8 cellular contexts compared by ENCODE assay signal in the genomic region with DNA sequence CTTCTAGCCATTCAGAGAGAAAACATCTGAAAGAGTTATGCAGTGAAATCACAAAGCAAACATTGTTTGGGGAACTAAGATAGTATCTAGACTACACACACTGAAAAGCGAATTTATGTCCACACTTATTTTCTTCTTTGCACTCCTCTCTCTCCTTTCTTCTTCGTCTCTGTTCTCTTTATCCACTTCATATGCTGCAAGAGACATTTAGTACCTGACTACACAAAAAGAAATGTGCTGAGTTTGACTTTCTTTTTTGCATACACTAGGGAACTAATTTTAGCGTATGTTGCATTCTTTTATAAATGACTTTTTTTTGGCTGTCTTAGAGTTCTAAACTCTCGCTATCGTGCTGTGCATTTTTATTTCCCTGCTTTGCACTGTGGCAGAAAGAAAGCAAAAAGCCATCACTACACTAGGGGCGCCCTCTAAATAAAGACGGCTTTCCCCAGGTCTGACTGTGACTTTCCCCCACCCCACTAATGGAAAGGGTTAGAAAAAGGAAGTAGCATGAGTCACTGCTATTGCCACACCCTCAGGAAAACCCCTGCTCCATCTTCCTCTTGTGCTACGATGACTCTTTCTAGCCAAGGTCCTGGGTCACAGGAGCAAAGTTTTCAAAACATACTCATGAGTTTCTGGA.
DNase-seq lines count a peak whose midpoint lies in the region; ATAC-seq and TF ChIP-seq lines count a peak whose summit lies in the region.

No MANE protein-coding gene starts in this region.

- H3K36me3 ChIP-seq in adrenal gland (replicated peaks in 1 of 2) = no peaks in the 10 kb centered on the region

- peak; percentile 10 to 49 (median 42) for TF ChIP-seq CTCF in adrenal gland (IDR thresholded peaks at IDR 0.05)

- peak overlapping the region in 1 of 4 donors; percentile 36 for H3K4me3 ChIP-seq in adrenal gland

- intact Hi-C loops in adrenal gland (cut with DNase I) = no loop called here

- H3K9me3 ChIP-seq in adrenal gland (replicated peaks in 1 of 3) = peaks cover 0 to 9% (median 5%) of the 10 kb centered on the region in 3 donors

- no peak for TF ChIP-seq POLR2A in adrenal gland (IDR thresholded peaks at IDR 0.05)

- peak overlapping the region in 4 of 5 donors; percentile 34 to 68 (median 46) for H3K27ac ChIP-seq in adrenal gland

- no peaks in the 10 kb centered on the region for H3K27me3 ChIP-seq in adrenal gland

- DNase-seq in CD1c-positive myeloid dendritic cell (ENCODE audit: extremely low spot score) (peak; percentile 97), T follicular helper cell (ENCODE audit: low read depth) (peak; percentile 32), adrenal gland (peak; percentile 62 to 89 (median 82)), iPS-NIHi7 (ENCODE audit: extremely low spot score) (peak; percentile 63), cerebellar cortex (ENCODE audit: low spot score) (no peak)
- DNase-seq in stimulated activated CD4-positive, alpha-beta T cell treated with anti-CD3 and anti-CD28 coated beads, Interleukin-4, amount 100 ng/mL, for 1 hour = peak; percentile 50

- 11 to 24% (median 15%) methylated on average over 8 of the region's 8 CpGs for WGBS in adrenal gland, 4 donors

- ATAC-seq in GM19452 (IDR thresholded peaks at IDR 0.05; ENCODE audit: unreplicated experiment) (peak; percentile 95), HG03520 (IDR thresholded peaks at IDR 0.05; ENCODE audit: unreplicated experiment) (peak; percentile 96)

- H3K4me1 ChIP-seq in adrenal gland (replicated peaks in 1 of 2) = peaks cover 12 to 15% of the 10 kb centered on the region in 2 donors
